ENCODE assay signal across 18 cellular contexts in the genomic region with DNA sequence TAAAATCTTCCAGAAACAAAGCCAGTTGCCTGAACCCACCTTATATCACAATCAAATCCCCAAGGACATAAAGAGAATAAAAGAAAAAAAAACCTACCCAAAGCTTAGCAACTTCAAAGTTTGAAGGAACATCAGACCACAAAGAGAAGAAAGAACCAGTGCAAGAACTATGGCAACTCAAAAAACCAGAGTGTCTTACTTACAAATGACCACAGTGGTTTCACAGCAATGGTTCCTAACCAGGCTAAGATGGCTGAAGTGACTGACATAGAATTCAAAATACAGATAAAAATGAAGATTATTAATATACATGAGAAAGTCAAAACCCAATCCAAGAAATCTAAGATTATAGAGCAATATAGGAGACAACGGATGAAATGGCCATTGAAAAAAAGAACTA. TPM values are rescaled to one million over a fixed set of nuclear protein-coding genes. Genes with fewer than 3 reads are reported as not detected.
DNase-seq lines count a peak whose midpoint lies in the region; ATAC-seq and TF ChIP-seq lines count a peak whose summit lies in the region.
"Had no signal": no experiment of that assay in that cellular context is flagged by ENCODE, and none has a peak within 500 bp of the region (broad histone marks: within the 10 kb centered on the region; RNA-seq: fewer than 3 reads in every experiment).

No MANE protein-coding gene starts in this region.

- no peak for ATAC-seq in activated T-cell treated with anti-CD3 and anti-CD28 coated beads, Interleukin-2, amount 50 U/mL, for 72 hours (replicated peaks in 1 of 2)
- no peak for ATAC-seq in activated T-cell treated with anti-CD3 and anti-CD28 coated beads, Interleukin-2, amount 50 U/mL, for 4 hours
- no peak for ATAC-seq in natural killer cell treated with Interleukin-12 subunit alpha and Interleukin-12 subunit beta and Interleukin-15 and Interleukin-18, amount 100 ng/mL, for 72 hours
- no peak for ATAC-seq in HG03108 (IDR thresholded peaks at IDR 0.05; ENCODE audit: unreplicated experiment)
- ATAC-seq: SK-N-SH treated with all-trans-retinoic acid at 6 μM for 48 hours had no signal

- H3K4me1 Mint-ChIP-seq in activated T-cell treated with anti-CD3 and anti-CD28 coated beads, Interleukin-2, amount 50 U/mL, for 72 hours (ENCODE audit: low read depth) = peaks cover 12% of the 10 kb centered on the region
- peaks cover 5% of the 10 kb centered on the region for H3K4me1 Mint-ChIP-seq in activated T-cell treated with anti-CD3 and anti-CD28 coated beads, Interleukin-2, amount 50 U/mL, for 4 hours (ENCODE audit: low read depth)
- peaks cover 23 to 24% of the 10 kb centered on the region in 2 donors for H3K4me1 Mint-ChIP-seq in natural killer cell treated with Interleukin-12 subunit alpha and Interleukin-12 subunit beta and Interleukin-15 and Interleukin-18, amount 100 ng/mL, for 72 hours (ENCODE audit: low read depth in 2 of 2)

- peaks cover 11% of the 10 kb centered on the region for H3K27me3 Mint-ChIP-seq in activated T-cell treated with anti-CD3 and anti-CD28 coated beads, Interleukin-2, amount 50 U/mL, for 72 hours (ENCODE audit: low read depth)
- peaks cover 19% of the 10 kb centered on the region for H3K27me3 Mint-ChIP-seq in activated T-cell treated with anti-CD3 and anti-CD28 coated beads, Interleukin-2, amount 50 U/mL, for 4 hours (ENCODE audit: low read depth)
- peaks cover 14 to 30% of the 10 kb centered on the region in 2 donors for H3K27me3 Mint-ChIP-seq in natural killer cell treated with Interleukin-12 subunit alpha and Interleukin-12 subunit beta and Interleukin-15 and Interleukin-18, amount 100 ng/mL, for 72 hours

- peaks cover 0 to 2% of the 10 kb centered on the region in 2 donors for H3K36me3 Mint-ChIP-seq in activated T-cell treated with anti-CD3 and anti-CD28 coated beads, Interleukin-2, amount 50 U/mL, for 72 hours (ENCODE audit: insufficient read depth in 2 of 2)
- H3K36me3 Mint-ChIP-seq in activated T-cell treated with anti-CD3 and anti-CD28 coated beads, Interleukin-2, amount 50 U/mL, for 4 hours (ENCODE audit: insufficient read depth) = no peaks in the 10 kb centered on the region
- no peaks in the 10 kb centered on the region for H3K36me3 Mint-ChIP-seq in natural killer cell treated with Interleukin-12 subunit alpha and Interleukin-12 subunit beta and Interleukin-15 and Interleukin-18, amount 100 ng/mL, for 72 hours
- H3K36me3 Mint-ChIP-seq: CD8-positive, alpha-beta memory T cell had no signal

- no peak for TF ChIP-seq CTCF in GM12865 (IDR thresholded peaks at IDR 0.05; ENCODE audit: insufficient read depth, low read depth, low read length, missing control alignments)

- H3K27ac Mint-ChIP-seq in activated T-cell treated with anti-CD3 and anti-CD28 coated beads, Interleukin-2, amount 50 U/mL, for 72 hours = peak overlapping the region; percentile 87
- peak overlapping the region; percentile 28 to 82 for H3K27ac Mint-ChIP-seq in natural killer cell treated with Interleukin-12 subunit alpha and Interleukin-12 subunit beta and Interleukin-15 and Interleukin-18, amount 100 ng/mL, for 72 hours
- H3K27ac Mint-ChIP-seq: CD8-positive, alpha-beta memory T cell had no signal

- peak overlapping the region; percentile 20; the same call in 1 of the 2 replicates for H3K4me3 ChIP-seq in GM12865 (ENCODE audit: low read depth, low read length)

- no peak for DNase-seq in activated T-cell treated with anti-CD3 and anti-CD28 coated beads, Interleukin-2, amount 50 U/mL, for 72 hours
- DNase-seq in activated T-cell treated with anti-CD3 and anti-CD28 coated beads, Interleukin-2, amount 50 U/mL, for 4 hours = no peak
- DNase-seq in GM12865 (ENCODE audit: low read depth) = peak; percentile 24
- peak; percentile 37 for DNase-seq in OCI-M1 (lab: John Stamatoyannopoulos, UW)
- no peak for DNase-seq in natural killer cell treated with Interleukin-12 subunit alpha and Interleukin-12 subunit beta and Interleukin-15 and Interleukin-18, amount 100 ng/mL, for 72 hours (ENCODE audit: low spot score)
- DNase-seq in UCSD-AML1 (lab: John Stamatoyannopoulos, UW; ENCODE audit: unreplicated experiment) = no peak
- DNase-seq: CD8-positive, alpha-beta memory T cell; MG63; NCI-H1105 treated with DMSO at 0.1 percent for 48 hours; NCI-H1694; NCI-H2081 treated with DMSO at 0.1 percent for 48 hours; NCI-H748 treated with DMSO at 0.1 percent for 48 hours; SIG-M5 had no signal

- H3K4me3 Mint-ChIP-seq in activated T-cell treated with anti-CD3 and anti-CD28 coated beads, Interleukin-2, amount 50 U/mL, for 72 hours = no peak overlapping the region
- no peak overlapping the region for H3K4me3 Mint-ChIP-seq in activated T-cell treated with anti-CD3 and anti-CD28 coated beads, Interleukin-2, amount 50 U/mL, for 4 hours
- H3K4me3 Mint-ChIP-seq in natural killer cell treated with Interleukin-12 subunit alpha and Interleukin-12 subunit beta and Interleukin-15 and Interleukin-18, amount 100 ng/mL, for 72 hours = no peak overlapping the region

- no peaks in the 10 kb centered on the region for H3K9me3 Mint-ChIP-seq in activated T-cell treated with anti-CD3 and anti-CD28 coated beads, Interleukin-2, amount 50 U/mL, for 72 hours
- no peaks in the 10 kb centered on the region for H3K9me3 Mint-ChIP-seq in activated T-cell treated with anti-CD3 and anti-CD28 coated beads, Interleukin-2, amount 50 U/mL, for 4 hours
- H3K9me3 Mint-ChIP-seq in natural killer cell treated with Interleukin-12 subunit alpha and Interleukin-12 subunit beta and Interleukin-15 and Interleukin-18, amount 100 ng/mL, for 72 hours = no peaks in the 10 kb centered on the region
- H3K9me3 Mint-ChIP-seq: CD8-positive, alpha-beta memory T cell had no signal

RNA-seq across cellular contexts. Expression of a gene that starts 56.7 kb away (rescaled TPM):
- not detected for total RNA-seq in activated T-cell treated with anti-CD3 and anti-CD28 coated beads, Interleukin-2, amount 50 U/mL, for 72 hours
- total RNA-seq in activated T-cell treated with anti-CD3 and anti-CD28 coated beads, Interleukin-2, amount 50 U/mL, for 4 hours = not detected
- total RNA-seq in natural killer cell treated with Interleukin-12 subunit alpha and Interleukin-12 subunit beta and Interleukin-15 and Interleukin-18, amount 100 ng/mL, for 72 hours = not detected
- total RNA-seq: CD8-positive, alpha-beta memory T cell; H4; HT1080; NCI-H460 had no signal

Comparison
In these comparisons a context has a peak if more than half of its experiments do, and no peak if none do; other contexts are left out.
1. DNase-seq: peak in GM12865 (single experiment) and OCI-M1 (single experiment); none in activated T-cell treated with anti-CD3 and anti-CD28 coated beads, Interleukin-2, amount 50 U/mL, for 72 hours (0 of 2), activated T-cell treated with anti-CD3 and anti-CD28 coated beads, Interleukin-2, amount 50 U/mL, for 4 hours (single experiment), natural killer cell treated with Interleukin-12 subunit alpha and Interleukin-12 subunit beta and Interleukin-15 and Interleukin-18, amount 100 ng/mL, for 72 hours (single experiment) and UCSD-AML1 (single experiment).